8 cellular contexts compared by ENCODE assay signal in the genomic region with DNA sequence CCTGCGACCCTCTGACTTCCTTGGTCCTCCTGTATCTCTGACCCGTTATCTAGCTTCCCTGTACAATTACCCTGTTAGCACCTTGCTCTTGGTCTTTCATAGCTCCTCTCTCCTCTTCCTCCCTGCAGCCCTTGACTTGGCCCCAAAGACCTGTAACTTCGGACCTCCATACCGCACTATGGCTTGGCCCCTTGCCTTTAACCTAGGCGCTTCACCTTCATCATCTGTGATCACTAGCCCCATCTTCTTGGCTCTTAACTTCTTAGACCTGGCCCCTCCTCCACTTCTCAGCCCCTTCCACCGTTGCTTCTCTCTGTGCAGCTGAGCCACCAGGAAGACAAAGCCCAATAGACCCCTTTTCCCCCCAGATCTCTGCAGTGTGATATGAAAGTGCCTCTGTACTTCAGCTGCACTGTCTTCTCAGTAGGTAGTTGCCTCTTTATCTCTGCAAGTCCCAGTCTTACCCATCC. TPM values are rescaled to one million over a fixed set of nuclear protein-coding genes. Genes with fewer than 3 reads are reported as not detected.
DNase-seq lines count a peak whose midpoint lies in the region; ATAC-seq lines count a peak whose summit lies in the region.

No MANE protein-coding gene starts in this region.

- no peaks in the 10 kb centered on the region for H3K27me3 Mint-ChIP-seq in activated CD8-positive, alpha-beta memory T cell treated with anti-CD3 and anti-CD28 coated beads, Interleukin-2, amount 10 ng/mL, durations not matched to agents 7 days and 5 days
- H3K27me3 Mint-ChIP-seq in activated T-helper 1 cell treated with anti-CD3 and anti-CD28 coated beads, Interleukin-12 subunit alpha, Interleukin-12 subunit beta, Interleukin-2, Interleukin-4 antibody, amounts not matched to agents 30 ng/mL and 10 ng/mL and 1 ng/mL, durations not matched to agents 14 hours and 24 hours and 36 hours (ENCODE audit: insufficient read depth), result no peaks in the 10 kb centered on the region

- H3K4me3 Mint-ChIP-seq in activated CD8-positive, alpha-beta memory T cell treated with anti-CD3 and anti-CD28 coated beads, Interleukin-2, amount 10 ng/mL, durations not matched to agents 7 days and 5 days, result peak overlapping the region; percentile 91
- H3K4me3 Mint-ChIP-seq in activated T-helper 1 cell treated with anti-CD3 and anti-CD28 coated beads, Interleukin-12 subunit alpha, Interleukin-12 subunit beta, Interleukin-2, Interleukin-4 antibody, amounts not matched to agents 30 ng/mL and 10 ng/mL and 1 ng/mL, durations not matched to agents 14 hours and 24 hours and 36 hours, result peak overlapping the region; percentile 97

- ATAC-seq in activated CD8-positive, alpha-beta memory T cell treated with anti-CD3 and anti-CD28 coated beads, Interleukin-2, amount 10 ng/mL, durations not matched to agents 7 days and 5 days, result no peak
- ATAC-seq in GM18868 (IDR thresholded peaks at IDR 0.05; ENCODE audit: unreplicated experiment) (no peak), HG02623 (IDR thresholded peaks at IDR 0.05; ENCODE audit: unreplicated experiment) (no peak)

- H3K36me3 Mint-ChIP-seq in activated CD8-positive, alpha-beta memory T cell treated with anti-CD3 and anti-CD28 coated beads, Interleukin-2, amount 10 ng/mL, durations not matched to agents 7 days and 5 days, result peaks cover 33% of the 10 kb centered on the region
- H3K36me3 Mint-ChIP-seq in activated T-helper 1 cell treated with anti-CD3 and anti-CD28 coated beads, Interleukin-12 subunit alpha, Interleukin-12 subunit beta, Interleukin-2, Interleukin-4 antibody, amounts not matched to agents 30 ng/mL and 10 ng/mL and 1 ng/mL, durations not matched to agents 14 hours and 24 hours and 36 hours (ENCODE audit: low read depth), result peaks cover 29% of the 10 kb centered on the region

- DNase-seq in activated CD8-positive, alpha-beta memory T cell treated with anti-CD3 and anti-CD28 coated beads, Interleukin-2, amount 10 ng/mL, durations not matched to agents 7 days and 5 days, result no peak
- no peak for DNase-seq in activated CD8-positive, alpha-beta memory T cell treated with anti-CD3 and anti-CD28 coated beads for 24 hours
- no peak for DNase-seq in activated T-helper 1 cell treated with anti-CD3 and anti-CD28 coated beads, Interleukin-12 subunit alpha, Interleukin-12 subunit beta, Interleukin-2, Interleukin-4 antibody, amounts not matched to agents 30 ng/mL and 10 ng/mL and 1 ng/mL, durations not matched to agents 14 hours and 24 hours and 36 hours (ENCODE audit: low spot score)
- DNase-seq in HT-29 (ENCODE audit: low spot score), result no peak

- peaks cover 36% of the 10 kb centered on the region for H3K36me3 ChIP-seq in iPS-20b (ENCODE audit: insufficient read depth, low read depth, low read length)

- peaks cover 34% of the 10 kb centered on the region for H3K4me1 Mint-ChIP-seq in activated CD8-positive, alpha-beta memory T cell treated with anti-CD3 and anti-CD28 coated beads, Interleukin-2, amount 10 ng/mL, durations not matched to agents 7 days and 5 days
- peaks cover 41% of the 10 kb centered on the region for H3K4me1 Mint-ChIP-seq in activated T-helper 1 cell treated with anti-CD3 and anti-CD28 coated beads, Interleukin-12 subunit alpha, Interleukin-12 subunit beta, Interleukin-2, Interleukin-4 antibody, amounts not matched to agents 30 ng/mL and 10 ng/mL and 1 ng/mL, durations not matched to agents 14 hours and 24 hours and 36 hours (ENCODE audit: low read depth)

- H3K27ac ChIP-seq in iPS-20b (ENCODE audit: low read length) (peak overlapping the region; percentile 64), temporal lobe (ENCODE audit: low read depth, low read length) (peak overlapping the region; percentile 81)

- H3K4me3 ChIP-seq in iPS-20b (ENCODE audit: low read length), result peak overlapping the region; percentile 78

- intact Hi-C loops in activated T-helper 1 cell treated with anti-CD3 and anti-CD28 coated beads, Interleukin-12 subunit alpha, Interleukin-12 subunit beta, Interleukin-2, Interleukin-4 antibody, amounts not matched to agents 30 ng/mL and 10 ng/mL and 1 ng/mL, durations not matched to agents 14 hours and 24 hours and 36 hours (cut with micrococcal nuclease), result loop anchor here (2.0 to 10.0 kb wide), 5 partner anchors 68 to 1938 kb away; partner anchors contain the start of genes BEST4, CFAP57, EBNA1BP2 and ELOVL1

- peaks cover 2% of the 10 kb centered on the region for H3K9me3 Mint-ChIP-seq in activated CD8-positive, alpha-beta memory T cell treated with anti-CD3 and anti-CD28 coated beads, Interleukin-2, amount 10 ng/mL, durations not matched to agents 7 days and 5 days (ENCODE audit: low read depth)
- H3K9me3 Mint-ChIP-seq in activated T-helper 1 cell treated with anti-CD3 and anti-CD28 coated beads, Interleukin-12 subunit alpha, Interleukin-12 subunit beta, Interleukin-2, Interleukin-4 antibody, amounts not matched to agents 30 ng/mL and 10 ng/mL and 1 ng/mL, durations not matched to agents 14 hours and 24 hours and 36 hours, result peaks cover 6% of the 10 kb centered on the region

- H3K9me3 ChIP-seq in iPS-20b (ENCODE audit: insufficient read depth, low read depth, low read length), result no peaks in the 10 kb centered on the region

- H3K27ac Mint-ChIP-seq in activated CD8-positive, alpha-beta memory T cell treated with anti-CD3 and anti-CD28 coated beads, Interleukin-2, amount 10 ng/mL, durations not matched to agents 7 days and 5 days, result peak overlapping the region; percentile 81
- H3K27ac Mint-ChIP-seq in activated T-helper 1 cell treated with anti-CD3 and anti-CD28 coated beads, Interleukin-12 subunit alpha, Interleukin-12 subunit beta, Interleukin-2, Interleukin-4 antibody, amounts not matched to agents 30 ng/mL and 10 ng/mL and 1 ng/mL, durations not matched to agents 14 hours and 24 hours and 36 hours, result peak overlapping the region; percentile 68

- H3K9ac ChIP-seq in iPS-20b (ENCODE audit: low read depth, low read length), result peak overlapping the region; percentile 88

- no peaks in the 10 kb centered on the region for H3K27me3 ChIP-seq in iPS-20b (ENCODE audit: insufficient read depth, low read length)

- CTCF ChIA-PET in activated CD8-positive, alpha-beta memory T cell treated with anti-CD3 and anti-CD28 coated beads, Interleukin-2, amount 10 ng/mL, durations not matched to agents 7 days and 5 days (lab: Charles Lee), result interaction anchor here (1.0 to 3.5 kb wide), 14 partner anchors 13 to 226 kb away, joined by 3 to 19 read pairs (median 10); partner anchors contain the start of genes C1orf50, ERMAP, P3H1 and SVBP

- H3K4me1 ChIP-seq in iPS-20b (ENCODE audit: insufficient read depth, low read length), result peaks cover 9% of the 10 kb centered on the region

RNA-seq across cellular contexts. Expression of gene ZNF691, which starts 0.7 kb away (rescaled TPM):
- total RNA-seq in activated CD8-positive, alpha-beta memory T cell treated with anti-CD3 and anti-CD28 coated beads, Interleukin-2, amount 10 ng/mL, durations not matched to agents 7 days and 5 days, result 10 to 100 TPM in 1 of 2 experiments, 1 to 10 TPM in 1; 9.8 to 13.9 TPM
- total RNA-seq in activated T-helper 1 cell treated with anti-CD3 and anti-CD28 coated beads, Interleukin-12 subunit alpha, Interleukin-12 subunit beta, Interleukin-2, Interleukin-4 antibody, amounts not matched to agents 30 ng/mL and 10 ng/mL and 1 ng/mL, durations not matched to agents 14 hours and 24 hours and 36 hours, result 10.0 and 12.9 TPM in 2 replicates
- 5.9 TPM for total RNA-seq in temporal lobe
- 5.5 and 6.5 TPM in 2 replicates for total RNA-seq in HT-29 (2014; rRNA removed; shearing (Covaris generic))

RNA-seq across cellular contexts. Expression of gene SVBP, which starts 29.9 kb away (rescaled TPM):
- total RNA-seq in activated CD8-positive, alpha-beta memory T cell treated with anti-CD3 and anti-CD28 coated beads, Interleukin-2, amount 10 ng/mL, durations not matched to agents 7 days and 5 days, result 10 to 100 TPM; 11.5 to 14.8 TPM
- 6.4 and 8.2 TPM in 2 replicates for total RNA-seq in activated T-helper 1 cell treated with anti-CD3 and anti-CD28 coated beads, Interleukin-12 subunit alpha, Interleukin-12 subunit beta, Interleukin-2, Interleukin-4 antibody, amounts not matched to agents 30 ng/mL and 10 ng/mL and 1 ng/mL, durations not matched to agents 14 hours and 24 hours and 36 hours
- total RNA-seq in temporal lobe, result 40.3 TPM
- 17.1 and 19.7 TPM in 2 replicates for total RNA-seq in HT-29 (2014; rRNA removed; shearing (Covaris generic))

RNA-seq across cellular contexts. Expression of gene ERMAP, which starts 30.2 kb away (rescaled TPM):
- total RNA-seq in activated CD8-positive, alpha-beta memory T cell treated with anti-CD3 and anti-CD28 coated beads, Interleukin-2, amount 10 ng/mL, durations not matched to agents 7 days and 5 days, result 1 to 10 TPM; 3.7 to 4.1 TPM
- 3.4 and 3.7 TPM in 2 replicates for total RNA-seq in activated T-helper 1 cell treated with anti-CD3 and anti-CD28 coated beads, Interleukin-12 subunit alpha, Interleukin-12 subunit beta, Interleukin-2, Interleukin-4 antibody, amounts not matched to agents 30 ng/mL and 10 ng/mL and 1 ng/mL, durations not matched to agents 14 hours and 24 hours and 36 hours
- total RNA-seq in temporal lobe, result 3.4 TPM
- total RNA-seq in HT-29 (2014; rRNA removed; shearing (Covaris generic)), result 4.9 and 5.4 TPM in 2 replicates
